In the genomic region with DNA sequence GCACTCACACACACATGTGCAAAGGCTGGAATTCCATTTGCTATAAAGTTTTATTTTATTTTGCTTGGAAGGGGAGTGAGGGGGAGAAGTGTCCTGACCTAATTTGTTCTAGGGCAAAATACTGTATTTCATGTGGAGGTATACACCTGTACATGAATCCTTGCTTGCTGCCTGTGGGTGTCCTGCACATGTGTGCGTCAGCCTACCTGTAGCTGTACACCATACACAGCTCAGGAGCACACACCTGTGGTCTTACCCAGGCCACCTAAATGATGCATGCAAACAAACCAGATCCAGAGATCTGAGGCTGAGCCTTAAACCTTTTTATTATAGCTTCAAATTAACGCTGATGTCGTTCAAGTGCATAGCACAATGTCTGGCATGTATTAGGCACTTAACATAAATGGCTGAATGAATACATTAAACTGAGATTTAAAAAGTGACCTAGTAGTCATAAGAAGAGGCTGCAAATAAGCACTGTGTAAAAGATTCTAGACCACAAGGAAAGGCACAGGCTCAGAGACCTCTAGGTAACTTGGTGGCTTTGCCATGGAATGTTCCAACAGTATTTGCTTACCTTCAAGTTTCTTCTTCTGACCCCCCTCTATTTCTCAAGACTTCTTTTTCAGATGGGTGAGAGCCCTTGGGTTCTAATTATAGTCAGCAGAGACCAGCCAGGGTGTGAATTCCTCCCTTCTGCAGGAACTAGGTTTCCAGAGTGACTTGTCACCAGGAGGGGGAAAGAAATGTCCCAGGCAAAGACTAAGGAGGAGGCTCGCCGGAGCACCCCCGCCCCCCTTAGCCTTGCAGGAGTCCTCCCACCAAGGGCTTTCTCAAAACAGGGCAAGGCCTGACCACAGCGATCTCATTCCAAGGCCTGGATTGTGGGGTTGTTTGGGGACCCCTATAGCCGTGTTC, we compare ENCODE assay signal across 1 cellular context.
TF ChIP-seq lines count a peak whose summit lies in the region.

No MANE protein-coding gene starts in this region.

TF ChIP-seq in HepG2, 621 proteins besides CTCF, POLR2A, EP300 and RAD21:
- TF ChIP-seq RBM22 (optimal IDR thresholded peaks at IDR 0.05; ENCODE audit: low read length): peak; percentile 74
- TF ChIP-seq XRCC5 (optimal IDR thresholded peaks at IDR 0.05; ENCODE audit: low read length): no peak
- no peak for TF ChIP-seq ZBTB8A (CRISPR knock-in tag; IDR thresholded peaks at IDR 0.05; ENCODE audit: borderline replicate concordance, low read depth)
- no peak for TF ChIP-seq PHF8 (CRISPR knock-in tag; IDR thresholded peaks at IDR 0.05)
